Comparison of ENCODE assay signal across 8 cellular contexts in the genomic region with DNA sequence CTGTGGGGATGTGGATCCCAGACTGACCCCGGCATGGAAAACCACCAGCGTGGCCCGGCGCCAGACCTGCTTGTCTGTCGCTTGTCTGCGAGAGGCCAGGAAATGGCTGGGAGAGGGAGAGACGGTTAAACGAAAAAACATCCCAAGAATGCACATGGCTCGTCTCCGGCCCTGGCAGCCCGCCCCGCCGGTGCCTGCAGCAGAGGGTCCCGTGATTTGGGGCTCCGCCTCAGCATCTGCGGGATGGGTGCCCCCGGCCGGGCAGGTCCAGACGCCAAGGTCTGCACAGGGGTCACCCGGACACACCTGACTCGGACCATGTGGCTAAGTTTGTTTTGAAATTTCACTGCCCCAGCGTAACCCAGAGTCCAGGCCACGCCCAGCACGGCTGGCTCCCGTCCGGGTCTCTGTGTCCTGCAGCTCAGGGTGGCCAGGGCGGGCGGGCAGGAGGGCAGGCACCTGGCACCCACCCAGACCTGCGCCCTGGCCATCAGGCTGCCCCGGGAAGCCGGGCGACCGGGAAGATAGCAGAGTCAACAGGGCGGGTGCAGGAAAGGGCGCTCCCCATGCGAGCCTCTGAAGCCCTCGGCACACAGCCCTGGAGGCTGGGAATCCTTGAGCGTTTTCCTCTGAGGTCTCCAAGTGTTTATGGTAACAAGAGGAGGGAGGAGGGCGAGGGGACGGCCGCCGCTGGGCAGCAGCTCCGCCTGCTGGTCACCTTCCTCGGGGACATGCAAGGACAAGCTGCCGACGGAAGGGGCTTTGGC.
A peak's percentile ranks its signal among the peaks of the same experiment; 100 is the strongest.
DNase-seq lines count a peak whose midpoint lies in the region; ATAC-seq, FAIRE-seq and TF ChIP-seq lines count a peak whose summit lies in the region.

No MANE protein-coding gene starts in this region.

- TF ChIP-seq CTCF in epithelial cell of proximal tubule (conservative IDR thresholded peaks at IDR 0.05; ENCODE audit: low read depth, low read length) = peak; percentile 86

- TF ChIP-seq POLR2A in H54 (IDR thresholded peaks at IDR 0.05; ENCODE audit: low read depth, low read length) = peak; percentile 25; the same call in 1 of the 2 replicates

- peak; percentile 91 for DNase-seq in ACHN
- DNase-seq in H54 (ENCODE audit: insufficient read length, low spot score) = peak; percentile 99
- DNase-seq in OCI-M1 (lab: John Stamatoyannopoulos, UW) = peak; percentile 68
- peak; percentile 67 to 76 for DNase-seq in activated T-cell treated with anti-CD3 and anti-CD28 coated beads, Interleukin-2, amount 50 U/mL, for 48 hours
- peak; percentile 47 for DNase-seq in epithelial cell of proximal tubule (ENCODE audit: low read depth)
- peak; percentile 22 for DNase-seq in middle frontal gyrus (ENCODE audit: extremely low spot score, low spot score)
- peak; percentile 42 to 49 for DNase-seq in stimulated activated CD8-positive, alpha-beta memory T cell treated with anti-CD3 and anti-CD28 coated beads, Interleukin-2, amount 100 ng/mL, for 48 hours (ENCODE audit: low read depth in 2 of 2)

- no peak for FAIRE-seq in H54 (lab: Jason Lieb, UNC)

- no peak for ATAC-seq in GM19455 (IDR thresholded peaks at IDR 0.05; ENCODE audit: unreplicated experiment)

- peak overlapping the region; percentile 57 for H3K4me3 ChIP-seq in epithelial cell of proximal tubule (ENCODE audit: low read depth, low read length)

- in situ Hi-C loops in ACHN (cut with HindIII; ENCODE audit: low pct_ligation_motif_present, low pct_unique_long_range_greater_than_20kb, low sequenced_read_pairs) = no loop called here

Comparison
In these comparisons a context has a peak if more than half of its experiments do, and no peak if none do; other contexts are left out.
1. DNase-seq: peak in every context shown above with its lines; median percentile 99 in H54; 91 in ACHN; 72 in activated T-cell treated with anti-CD3 and anti-CD28 coated beads, Interleukin-2, amount 50 U/mL, for 48 hours; 68 in OCI-M1; 47 in epithelial cell of proximal tubule; 46 in stimulated activated CD8-positive, alpha-beta memory T cell treated with anti-CD3 and anti-CD28 coated beads, Interleukin-2, amount 100 ng/mL, for 48 hours; 22 in middle frontal gyrus.